18 cellular contexts compared by ENCODE assay signal in the genomic region with DNA sequence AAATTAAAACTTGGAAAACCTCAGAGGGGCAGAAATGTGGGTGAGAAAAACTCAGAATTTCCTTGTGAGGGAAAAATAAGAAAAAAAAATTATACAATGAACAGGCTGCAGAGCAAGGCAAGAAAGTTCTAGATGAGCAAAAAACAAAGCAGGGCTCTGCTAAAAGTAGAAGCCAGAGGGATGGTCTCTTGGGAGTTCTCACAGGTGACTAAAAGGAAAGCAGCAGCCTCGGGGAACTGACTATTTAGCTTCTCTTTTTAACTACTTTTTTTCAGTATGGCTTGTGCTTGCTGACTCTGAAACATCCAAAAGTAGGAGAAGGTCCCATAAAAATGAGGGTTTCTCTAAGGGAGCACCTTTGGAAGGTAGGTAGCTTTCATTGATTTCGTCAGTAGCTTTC. TPM values are rescaled to one million over a fixed set of nuclear protein-coding genes. Genes with fewer than 3 reads are reported as not detected.
DNase-seq lines count a peak whose midpoint lies in the region; ATAC-seq and TF ChIP-seq lines count a peak whose summit lies in the region.
"Had no signal": no experiment of that assay in that cellular context is flagged by ENCODE, and none has a peak within 500 bp of the region (broad histone marks: within the 10 kb centered on the region; RNA-seq: fewer than 3 reads in every experiment).

No MANE protein-coding gene starts in this region.

- H3K9ac ChIP-seq in Karpas-422 (ENCODE audit: low read length), result 0 out of 2 replicates have a peak overlapping the region, but pooled peaks have one; percentile 24
- H3K9ac ChIP-seq in OCI-LY3 (ENCODE audit: low read length), result no peak overlapping the region
- H3K9ac ChIP-seq: BLaER1 treated with 17β-estradiol and CSF1 and Interleukin-3, amounts not matched to agents 10 nM and 100 nM had no signal

- H3K79me2 ChIP-seq in Karpas-422 (ENCODE audit: low read length) (no peaks in the 10 kb centered on the region), OCI-LY3 (ENCODE audit: low read length) (no peaks in the 10 kb centered on the region)

- H3K27ac ChIP-seq in Karpas-422 (ENCODE audit: low read length), result peak overlapping the region; percentile 66
- H3K27ac ChIP-seq in OCI-LY3 (ENCODE audit: low read length), result no peak overlapping the region
- H3K27ac ChIP-seq: BLaER1 treated with 17β-estradiol and CSF1 and Interleukin-3, amounts not matched to agents 10 nM and 100 nM had no signal

- H2AFZ ChIP-seq in Karpas-422 (ENCODE audit: low read length) (no peak overlapping the region), OCI-LY3 (ENCODE audit: low read depth, low read length) (no peak overlapping the region)

- ATAC-seq in HG03439 (IDR thresholded peaks at IDR 0.05; ENCODE audit: unreplicated experiment), result no peak

- H3K27me3 ChIP-seq in Karpas-422 (ENCODE audit: low read length) (no peaks in the 10 kb centered on the region), OCI-LY3 (ENCODE audit: low read depth, low read length) (no peaks in the 10 kb centered on the region)

- DNase-seq in GM12865 (ENCODE audit: low read depth), result peak; percentile 1
- peak; percentile 86 for DNase-seq in Karpas-422
- no peak for DNase-seq in activated effector memory CD4-positive, alpha-beta T cell treated with Interleukin-2 at 50 U/mL for 16 hours
- DNase-seq in stimulated activated CD4-positive, alpha-beta T cell treated with anti-CD3 and anti-CD28 coated beads, Interleukin-4, amount 100 ng/mL, for 1 hour, result no peak
- DNase-seq: Calu3; CD4-positive, alpha-beta T cell; CD8-positive, alpha-beta memory T cell; DMS53; DMS79 treated with DMSO at 0.1 percent for 48 hours; GF-D8; GOT3; HFFc6 had no signal

- H3K9me3 ChIP-seq in Karpas-422 (ENCODE audit: low read length), result no peaks in the 10 kb centered on the region
- H3K9me3 ChIP-seq in OCI-LY3 (ENCODE audit: insufficient read depth, low read length), result no peaks in the 10 kb centered on the region
- H3K9me3 ChIP-seq: BLaER1 treated with 17β-estradiol and CSF1 and Interleukin-3, amounts not matched to agents 10 nM and 100 nM; HAP-1 had no signal

- H3K36me3 ChIP-seq in Karpas-422 (ENCODE audit: insufficient read depth, low read length), result no peaks in the 10 kb centered on the region
- H3K36me3 ChIP-seq in OCI-LY3 (replicated peaks; ENCODE audit: low read depth, low read length), result no peaks in the 10 kb centered on the region
- H3K36me3 ChIP-seq: BLaER1 treated with 17β-estradiol and CSF1 and Interleukin-3, amounts not matched to agents 10 nM and 100 nM; HAP-1 had no signal

- no peaks in the 10 kb centered on the region for H4K20me1 ChIP-seq in Karpas-422 (ENCODE audit: insufficient read depth, low read depth, low read length)
- H4K20me1 ChIP-seq in OCI-LY3 (ENCODE audit: insufficient read depth, low read length), result no peaks in the 10 kb centered on the region
- H4K20me1 ChIP-seq: BLaER1 treated with 17β-estradiol and CSF1 and Interleukin-3, amounts not matched to agents 10 nM and 100 nM had no signal

- H3K4me3 ChIP-seq in GM12865 (ENCODE audit: low read depth, low read length), result no peak overlapping the region
- H3K4me3 ChIP-seq in Karpas-422 (ENCODE audit: low read length), result peak overlapping the region; percentile 48
- no peak overlapping the region for H3K4me3 ChIP-seq in OCI-LY3 (ENCODE audit: low read length)
- H3K4me3 ChIP-seq: BLaER1 treated with 17β-estradiol and CSF1 and Interleukin-3, amounts not matched to agents 10 nM and 100 nM; HAP-1 had no signal

- H3K4me2 ChIP-seq in Karpas-422 (ENCODE audit: low read depth, low read length, poor library complexity, severe bottlenecking) (peak overlapping the region; percentile 79), OCI-LY3 (ENCODE audit: low read length) (peak overlapping the region; percentile 30)

- TF ChIP-seq CTCF in GM12865 (IDR thresholded peaks at IDR 0.05; ENCODE audit: insufficient read depth, low read depth, low read length, missing control alignments) (no peak), OCI-LY3 (IDR thresholded peaks at IDR 0.05; ENCODE audit: low read depth, low read length) (no peak)

- peaks cover 52% of the 10 kb centered on the region for H3K4me1 ChIP-seq in Karpas-422 (ENCODE audit: low read length)
- peaks cover 20% of the 10 kb centered on the region for H3K4me1 ChIP-seq in OCI-LY3 (ENCODE audit: low read length)
- H3K4me1 ChIP-seq: HAP-1 had no signal

- no peaks in the 10 kb centered on the region for H3K9me2 ChIP-seq in Karpas-422 (replicated peaks; ENCODE audit: insufficient read depth, low read length)

RNA-seq across cellular contexts. Expression of a gene that starts 36.4 kb away (rescaled TPM):
- not detected in 2 replicates for total RNA-seq in Karpas-422 (2014; rRNA removed; shearing (Covaris generic); ENCODE audit: low replicate concordance)
- total RNA-seq: A172; B cell; CD8-positive, alpha-beta memory T cell had no signal

Comparison
In these comparisons a context has a peak if more than half of its experiments do, and no peak if none do; other contexts are left out.
1. DNase-seq: peak in GM12865 (single experiment) and Karpas-422 (single experiment); none in activated effector memory CD4-positive, alpha-beta T cell treated with Interleukin-2 at 50 U/mL for 16 hours (single experiment) and stimulated activated CD4-positive, alpha-beta T cell treated with anti-CD3 and anti-CD28 coated beads, Interleukin-4, amount 100 ng/mL, for 1 hour (single experiment).